8 cellular contexts compared by ENCODE assay signal in genomic region chr16:2980227-2981176, GRCh38. TPM values are rescaled to one million over a fixed set of nuclear protein-coding genes. Genes with fewer than 3 reads are reported as not detected.
DNase-seq lines count a peak whose midpoint lies in the region; ATAC-seq and TF ChIP-seq lines count a peak whose summit lies in the region.

Gene PKMYT1 (minus strand): TSS chr16:2980446. CDS start chr16:2979657, 789 bp downstream.

- H3K9me3 Mint-ChIP-seq in activated T-helper 2 cell treated with anti-CD3 and anti-CD28 coated beads, Interferon-gamma antibody, Interleukin-2, Interleukin-4, amounts not matched to agents 10 μg/mL and 5 μg/mL and 100 μg/mL, durations not matched to agents 14 hours and 24 hours and 36 hours = no peaks in the 10 kb centered on the region
- no peaks in the 10 kb centered on the region for H3K9me3 Mint-ChIP-seq in natural killer cell

- H3K4me2 ChIP-seq in DND-41 (ENCODE audit: insufficient read depth, low read length) = peak within 1 kb of the TSS; percentile 84

- peak within 1 kb of the TSS; percentile 100 for H3K27ac ChIP-seq in DND-41 (ENCODE audit: low read length)
- H3K27ac ChIP-seq in KOPT-K1 (ENCODE audit: low read depth, low read length, poor library complexity, severe bottlenecking) = peak within 1 kb of the TSS; percentile 90
- peak within 1 kb of the TSS; percentile 84 for H3K27ac ChIP-seq in RWPE1

- peaks cover 20% of the 10 kb centered on the region for H3K36me3 Mint-ChIP-seq in activated T-helper 2 cell treated with anti-CD3 and anti-CD28 coated beads, Interferon-gamma antibody, Interleukin-2, Interleukin-4, amounts not matched to agents 10 μg/mL and 5 μg/mL and 100 μg/mL, durations not matched to agents 14 hours and 24 hours and 36 hours (ENCODE audit: low read depth)
- H3K36me3 Mint-ChIP-seq in natural killer cell = no peaks in the 10 kb centered on the region

- H3K27ac Mint-ChIP-seq in activated T-helper 2 cell treated with anti-CD3 and anti-CD28 coated beads, Interferon-gamma antibody, Interleukin-2, Interleukin-4, amounts not matched to agents 10 μg/mL and 5 μg/mL and 100 μg/mL, durations not matched to agents 14 hours and 24 hours and 36 hours = peak within 1 kb of the TSS; percentile 88
- H3K27ac Mint-ChIP-seq in natural killer cell = peak within 1 kb of the TSS; percentile 62 to 73

- CTCF ChIA-PET in RWPE1 (lab: Yijun Ruan, JAX) = interaction anchor here (0.6 to 1.5 kb wide), 5 partner anchors 8 to 66 kb away, joined by 3 to 8 read pairs (median 6); partner anchors contain the start of gene MMP25

- H4K20me1 ChIP-seq in DND-41 (ENCODE audit: insufficient read depth, low read length) = peaks cover 33% of the 10 kb centered on the region

- H3K4me1 Mint-ChIP-seq in activated T-helper 2 cell treated with anti-CD3 and anti-CD28 coated beads, Interferon-gamma antibody, Interleukin-2, Interleukin-4, amounts not matched to agents 10 μg/mL and 5 μg/mL and 100 μg/mL, durations not matched to agents 14 hours and 24 hours and 36 hours (ENCODE audit: low read depth) = peaks cover 9% of the 10 kb centered on the region
- peaks cover 0 to 11% of the 10 kb centered on the region in 2 donors for H3K4me1 Mint-ChIP-seq in natural killer cell

- H3K4me3 ChIP-seq in DND-41 (ENCODE audit: low read depth in 1 of 2, low read length in 2 of 2) = peak within 1 kb of the TSS; percentile 77 to 82

- peak within 1 kb of the TSS; percentile 96 for H2AFZ ChIP-seq in DND-41 (ENCODE audit: low read depth, low read length)

- H3K36me3 ChIP-seq in DND-41 (ENCODE audit: insufficient read depth, low read length) = peaks cover 40% of the 10 kb centered on the region
- peaks cover 30% of the 10 kb centered on the region for H3K36me3 ChIP-seq in KOPT-K1 (ENCODE audit: insufficient read depth, low read length)

- POLR2A ChIA-PET in RWPE1 (lab: Yijun Ruan, JAX; ENCODE audit: low non-redundant PET) = interaction anchor here (0.5 to 1.5 kb wide), 4 partner anchors 10 to 58 kb away, joined by 3 to 7 read pairs (median 3); partner anchors contain the start of gene PAQR4

- TF ChIP-seq CTCF in DND-41 (IDR thresholded peaks at IDR 0.05; ENCODE audit: borderline replicate concordance, extremely low read depth, low read length, poor library complexity, severe bottlenecking) (no peak), RWPE1 (conservative IDR thresholded peaks at IDR 0.05; ENCODE audit: low read depth) (no peak), natural killer cell (IDR thresholded peaks at IDR 0.05) (no peak)

- ATAC-seq in DND-41 (ENCODE audit: insufficient read depth, low read depth) = peak; percentile 78
- ATAC-seq in GM21786 (IDR thresholded peaks at IDR 0.05; ENCODE audit: unreplicated experiment) = peak; percentile 65
- peak; percentile 94 to 96 (median 95) for ATAC-seq in natural killer cell

- peaks cover 57% of the 10 kb centered on the region for H3K79me2 ChIP-seq in DND-41 (ENCODE audit: insufficient read depth, low read length)

- H3K4me1 ChIP-seq in DND-41 (ENCODE audit: insufficient read depth, low read length) = peaks cover 63% of the 10 kb centered on the region

- H3K27me3 Mint-ChIP-seq in activated T-helper 2 cell treated with anti-CD3 and anti-CD28 coated beads, Interferon-gamma antibody, Interleukin-2, Interleukin-4, amounts not matched to agents 10 μg/mL and 5 μg/mL and 100 μg/mL, durations not matched to agents 14 hours and 24 hours and 36 hours (ENCODE audit: low read depth) = no peaks in the 10 kb centered on the region
- H3K27me3 Mint-ChIP-seq in natural killer cell (ENCODE audit: low read depth in 2 of 2) = no peaks in the 10 kb centered on the region

- intact Hi-C loops in activated T-helper 2 cell treated with anti-CD3 and anti-CD28 coated beads, Interferon-gamma antibody, Interleukin-2, Interleukin-4, amounts not matched to agents 10 μg/mL and 5 μg/mL and 100 μg/mL, durations not matched to agents 14 hours and 24 hours and 36 hours (cut with micrococcal nuclease) = loop anchor here (5.0 kb wide), 1 partner anchor 42 kb away; the partner anchor contains the start of genes HCFC1R1, THOC6 and TNFRSF12A
- intact Hi-C loops in natural killer cell (cut with micrococcal nuclease) = no loop called here

- peak within 1 kb of the TSS; percentile 90 for H3K4me3 Mint-ChIP-seq in activated T-helper 2 cell treated with anti-CD3 and anti-CD28 coated beads, Interferon-gamma antibody, Interleukin-2, Interleukin-4, amounts not matched to agents 10 μg/mL and 5 μg/mL and 100 μg/mL, durations not matched to agents 14 hours and 24 hours and 36 hours (ENCODE audit: low read depth)
- H3K4me3 Mint-ChIP-seq in natural killer cell = peak within 1 kb of the TSS; percentile 86

- H3K27me3 ChIP-seq in DND-41 (ENCODE audit: insufficient read depth, low read length, poor library complexity) = no peaks in the 10 kb centered on the region

- H3K9me3 ChIP-seq in DND-41 (ENCODE audit: insufficient read depth, low read length, severe bottlenecking) (no peaks in the 10 kb centered on the region), KOPT-K1 (ENCODE audit: insufficient read depth, low read length, poor library complexity, severe bottlenecking) (no peaks in the 10 kb centered on the region)

- DNase-seq in DND-41 (peak; percentile 95), RWPE1 (ENCODE audit: low spot score) (peak; percentile 99), fibroblast of peridontal ligament (ENCODE audit: extremely low read depth) (peak; percentile 75), natural killer cell (peak; percentile 97)
- peak; percentile 95 for DNase-seq in activated T-helper 2 cell treated with anti-CD3 and anti-CD28 coated beads, Interferon-gamma antibody, Interleukin-2, Interleukin-4, amounts not matched to agents 10 μg/mL and 5 μg/mL and 100 μg/mL, durations not matched to agents 14 hours and 24 hours and 36 hours (ENCODE audit: low spot score)
- DNase-seq in stimulated activated naive CD4-positive, alpha-beta T cell (lab: John Stamatoyannopoulos, UW) = peak; percentile 83 to 94 (median 90)

- peak within 1 kb of the TSS; percentile 100 for H3K9ac ChIP-seq in DND-41 (ENCODE audit: low read depth, low read length)

RNA-seq across cellular contexts. Expression of gene PKMYT1, which starts in this region (rescaled TPM):
- 102 and 106 TPM in 2 replicates for total RNA-seq in activated T-helper 2 cell treated with anti-CD3 and anti-CD28 coated beads, Interferon-gamma antibody, Interleukin-2, Interleukin-4, amounts not matched to agents 10 μg/mL and 5 μg/mL and 100 μg/mL, durations not matched to agents 14 hours and 24 hours and 36 hours
- total RNA-seq in natural killer cell = 1 to 10 TPM; 2.6 to 5.9 (median 3.5) TPM

Comparison
In these comparisons a context has a peak if more than half of its experiments do, and no peak if none do; other contexts are left out.
1. Peak in every context shown above with its lines: DNase-seq, ATAC-seq, H3K4me3 ChIP-seq and H3K27ac ChIP-seq.
2. RNA of gene PKMYT1 (total RNA-seq): 102 to 106 TPM in activated T-helper 2 cell treated with anti-CD3 and anti-CD28 coated beads, Interferon-gamma antibody, Interleukin-2, Interleukin-4, amounts not matched to agents 10 μg/mL and 5 μg/mL and 100 μg/mL, durations not matched to agents 14 hours and 24 hours and 36 hours; 2.6 to 5.9 TPM in natural killer cell; every median in the first group is over 10 times any median in the second.